11 cellular contexts compared by ENCODE assay signal in the genomic region with DNA sequence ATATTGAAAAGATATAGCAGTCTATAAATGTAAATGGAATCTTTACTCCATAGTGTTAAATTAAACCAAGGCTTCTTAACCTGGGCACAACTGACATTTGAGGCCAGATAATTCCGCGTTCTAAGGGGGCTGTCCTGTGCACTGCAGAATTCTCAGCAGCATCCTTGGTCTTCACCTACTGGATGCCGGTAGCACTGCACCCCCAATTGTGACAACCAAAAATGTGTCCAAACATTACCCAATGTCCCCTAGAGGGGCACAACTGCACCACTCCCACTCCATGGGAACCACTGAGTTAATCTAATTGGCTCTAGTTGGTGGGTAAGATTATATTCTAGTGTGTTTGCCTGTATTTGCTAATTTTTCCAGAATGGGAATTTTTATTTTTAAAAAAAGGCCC. TPM values are rescaled to one million over a fixed set of nuclear protein-coding genes. Genes with fewer than 3 reads are reported as not detected.
DNase-seq lines count a peak whose midpoint lies in the region; ATAC-seq, FAIRE-seq and TF ChIP-seq lines count a peak whose summit lies in the region.
"Had no signal": no experiment of that assay in that cellular context is flagged by ENCODE, and none has a peak within 500 bp of the region (broad histone marks: within the 10 kb centered on the region; RNA-seq: fewer than 3 reads in every experiment).

No MANE protein-coding gene starts in this region.

- H3K27me3 ChIP-seq in CD4-positive, CD25-positive, alpha-beta regulatory T cell (ENCODE audit: control insufficient read depth, insufficient read depth, low read length): no peaks in the 10 kb centered on the region
- no peaks in the 10 kb centered on the region for H3K27me3 ChIP-seq in SK-N-SH (ENCODE audit: insufficient read depth)

- H3K27me3 Mint-ChIP-seq in CD4-positive, CD25-positive, alpha-beta regulatory T cell: no peaks in the 10 kb centered on the region

- CTCF ChIA-PET in SK-N-SH (lab: Yijun Ruan, JAX): no interaction called here

- no peaks in the 10 kb centered on the region for H3K4me1 ChIP-seq in CD4-positive, CD25-positive, alpha-beta regulatory T cell (ENCODE audit: control insufficient read depth, insufficient read depth, low read length, poor library complexity, severe bottlenecking)
- H3K4me1 ChIP-seq in SK-N-SH (ENCODE audit: control insufficient read depth in 1 of 2, insufficient read depth in 2 of 2, low read depth in 1 of 2, low read length in 1 of 2): peaks cover 0 to 3% of the 10 kb centered on the region in 2 experiments; a peak in 1 of 4 replicates

- H2AFZ ChIP-seq in SK-N-SH (ENCODE audit: low read depth): no peak overlapping the region

- peaks cover 12% of the 10 kb centered on the region for H3K36me3 ChIP-seq in CD4-positive, CD25-positive, alpha-beta regulatory T cell (ENCODE audit: control insufficient read depth, insufficient read depth, low read length)
- peaks cover 11 to 31% of the 10 kb centered on the region in 2 experiments for H3K36me3 ChIP-seq in SK-N-SH (replicated peaks in 1 of 2; ENCODE audit: control insufficient read depth in 1 of 2, insufficient read depth in 2 of 2, low read length in 1 of 2)

- DNase-seq in CD4-positive, CD25-positive, alpha-beta regulatory T cell: peak in 2 of 3 donors; percentile 19 to 29
- peak; percentile 37 for DNase-seq in SK-N-SH
- DNase-seq in germinal center (ENCODE audit: low spot score): peak; percentile 28
- DNase-seq in GM19240 (ENCODE audit: insufficient read length, low spot score): no peak
- no peak for DNase-seq in urothelium cell line (ENCODE audit: low spot score)
- DNase-seq: amygdala, left ventricle myocardium superior, NCI-H1092 treated with DMSO at 0.1 percent for 48 hours had no signal

- no peaks in the 10 kb centered on the region for H3K9me3 ChIP-seq in CD4-positive, CD25-positive, alpha-beta regulatory T cell (ENCODE audit: control insufficient read depth in 2 of 2, low read length in 2 of 2)
- H3K9me3 ChIP-seq in SK-N-SH: no peaks in the 10 kb centered on the region

- H4K20me1 ChIP-seq in SK-N-SH (ENCODE audit: insufficient read depth): no peaks in the 10 kb centered on the region

- peaks cover 15% of the 10 kb centered on the region for H3F3A ChIP-seq in SK-N-SH (replicated peaks; ENCODE audit: insufficient read depth)

- H3K4me1 Mint-ChIP-seq in CD4-positive, CD25-positive, alpha-beta regulatory T cell: peaks cover 6 to 8% (median 7%) of the 10 kb centered on the region in 4 donors

- no peak overlapping the region for H3K4me3 ChIP-seq in CD4-positive, CD25-positive, alpha-beta regulatory T cell (ENCODE audit: low read depth, low read length)
- H3K4me3 ChIP-seq in SK-N-SH (ENCODE audit: low read depth in 2 of 2, low read length in 1 of 2): no peak overlapping the region

- peaks cover 28% of the 10 kb centered on the region for H3K36me3 Mint-ChIP-seq in CD4-positive, CD25-positive, alpha-beta regulatory T cell

- no peak for TF ChIP-seq EP300 in SK-N-SH (IDR thresholded peaks at IDR 0.05; ENCODE audit: borderline replicate concordance in 1 of 2, low read depth in 1 of 2, low read length in 1 of 2)

- WGBS in SK-N-SH (ENCODE audit: low lambda C conversion rate): 95% methylated on average over 3 of the region's 3 CpGs

- POLR2A ChIA-PET in SK-N-SH (lab: Yijun Ruan, JAX): no interaction called here

- no peak overlapping the region for H3K4me2 ChIP-seq in SK-N-SH

- no peak overlapping the region for H3K27ac ChIP-seq in CD4-positive, CD25-positive, alpha-beta regulatory T cell (ENCODE audit: insufficient read depth, low read length, poor library complexity, severe bottlenecking)
- H3K27ac ChIP-seq in SK-N-SH (ENCODE audit: low read depth in 2 of 2, low read length in 1 of 2): no peak overlapping the region

- no peak for TF ChIP-seq RAD21 in SK-N-SH (IDR thresholded peaks at IDR 0.05; ENCODE audit: low read length)

- H3K9me2 ChIP-seq in SK-N-SH: no peaks in the 10 kb centered on the region

- no peak for ATAC-seq in CD4-positive, CD25-positive, alpha-beta regulatory T cell (ENCODE audit: low read depth in 2 of 2)
- ATAC-seq in GM18867 (IDR thresholded peaks at IDR 0.05; ENCODE audit: unreplicated experiment): peak; percentile 63
- no peak for ATAC-seq in HG03571 (IDR thresholded peaks at IDR 0.05; ENCODE audit: unreplicated experiment)
- no peak for ATAC-seq in GM21529 (IDR thresholded peaks at IDR 0.05; ENCODE audit: unreplicated experiment)
- ATAC-seq: left ventricle myocardium superior had no signal

- H3K79me2 ChIP-seq in SK-N-SH (ENCODE audit: insufficient read depth): no peaks in the 10 kb centered on the region

- no peak overlapping the region for H3K4me3 Mint-ChIP-seq in CD4-positive, CD25-positive, alpha-beta regulatory T cell

- TF ChIP-seq CTCF in SK-N-SH (IDR thresholded peaks at IDR 0.05): peak; percentile 44

- H3K9me3 Mint-ChIP-seq in CD4-positive, CD25-positive, alpha-beta regulatory T cell: no peaks in the 10 kb centered on the region

- no peak overlapping the region for H3K9ac ChIP-seq in SK-N-SH

- no peak for FAIRE-seq in urothelium cell line (lab: Jason Lieb, UNC)

- no peak overlapping the region for H3K27ac Mint-ChIP-seq in CD4-positive, CD25-positive, alpha-beta regulatory T cell

TF ChIP-seq in SK-N-SH, 30 proteins besides CTCF, POLR2A, EP300 and RAD21:
- TF ChIP-seq GABPA (IDR thresholded peaks at IDR 0.05; ENCODE audit: low read depth) (no peak), PBX3 (IDR thresholded peaks at IDR 0.05) (no peak), CHD2 (IDR thresholded peaks at IDR 0.05; ENCODE audit: low read length, partially characterized antibody) (no peak), FOSL2 (IDR thresholded peaks at IDR 0.05; ENCODE audit: borderline replicate concordance, low read depth) (no peak)

RNA-seq across cellular contexts. Expression of gene AP1S2, which starts 16.6 kb away (rescaled TPM):
- total RNA-seq in CD4-positive, CD25-positive, alpha-beta regulatory T cell: 32.8 TPM
- polyA plus RNA-seq in CD4-positive, CD25-positive, alpha-beta regulatory T cell: 10 to 100 TPM; 68.4 to 93.5 (median 77.8) TPM
- 17.7 and 21.2 TPM in 2 replicates for polyA plus RNA-seq in SK-N-SH (2012; rRNA removed)
- polyA plus RNA-seq in SK-N-SH (2012; cell fraction: cytosol; rRNA removed): 33.6 and 47.0 TPM in 2 replicates
- 5.7 and 15.1 TPM in 2 replicates for polyA plus RNA-seq in SK-N-SH (2012; cell fraction: nucleus; rRNA removed)

RNA-seq across cellular contexts. Expression of gene ZRSR2, which starts 47.7 kb away (rescaled TPM):
- total RNA-seq in CD4-positive, CD25-positive, alpha-beta regulatory T cell: 47.5 TPM
- polyA plus RNA-seq in CD4-positive, CD25-positive, alpha-beta regulatory T cell: 10 to 100 TPM; 16.6 to 25.3 (median 19.3) TPM
- 14.3 and 18.7 TPM in 2 replicates for polyA plus RNA-seq in SK-N-SH (2012; rRNA removed)
- 14.5 and 19.3 TPM in 2 replicates for polyA plus RNA-seq in SK-N-SH (2012; cell fraction: cytosol; rRNA removed)
- 28.0 and 48.1 TPM in 2 replicates for polyA plus RNA-seq in SK-N-SH (2012; cell fraction: nucleus; rRNA removed)

Comparison
In these comparisons a context has a peak if more than half of its experiments do, and no peak if none do; other contexts are left out.
1. DNase-seq: peak in CD4-positive, CD25-positive, alpha-beta regulatory T cell (2 of 3), SK-N-SH (single experiment) and germinal center (single experiment); none in GM19240 (single experiment) and urothelium cell line (single experiment).